8 cellular contexts compared by ENCODE assay signal in the genomic region with DNA sequence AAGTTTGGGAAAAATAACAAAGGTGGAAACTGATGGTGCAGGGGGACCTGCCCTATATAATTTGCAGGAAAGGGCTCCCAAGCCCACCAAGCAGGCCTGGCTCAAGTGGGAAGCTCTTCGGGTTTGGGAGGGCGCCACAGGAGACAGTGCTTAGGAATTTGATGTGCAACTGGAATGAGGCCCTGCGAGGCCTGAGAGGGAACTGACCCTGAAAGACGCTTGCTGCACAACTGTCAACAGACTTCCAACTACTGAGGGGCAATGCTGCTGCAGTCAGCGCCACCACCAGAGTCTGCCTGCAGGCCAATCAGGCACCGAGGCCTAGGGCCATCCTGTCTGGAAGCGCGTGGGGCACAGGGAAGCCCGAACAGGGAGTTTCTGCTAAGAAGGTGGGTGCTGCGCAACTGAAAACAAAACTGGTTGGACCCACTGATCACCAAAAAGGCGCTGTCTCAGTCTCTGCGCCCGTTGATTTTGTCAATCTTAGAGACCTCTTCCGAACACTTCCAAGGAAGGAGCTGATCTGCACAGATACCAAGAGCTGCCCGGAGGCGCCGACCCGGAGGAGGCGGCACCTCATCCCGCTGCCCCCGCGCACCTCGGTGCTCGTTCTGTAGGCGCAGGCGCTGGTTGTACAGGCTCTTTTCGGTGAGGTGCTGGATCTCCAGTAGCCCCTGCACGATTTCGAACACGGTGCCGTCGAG. TPM values are rescaled to one million over a fixed set of nuclear protein-coding genes. Genes with fewer than 3 reads are reported as not detected.
DNase-seq lines count a peak whose midpoint lies in the region; ATAC-seq and TF ChIP-seq lines count a peak whose summit lies in the region.

No MANE protein-coding gene starts in this region.

- H3K9ac ChIP-seq in mucosa of rectum (ENCODE audit: low read depth in 1 of 2, low read length in 2 of 2): peak overlapping the region; percentile 60 to 90

- H3K4me1 ChIP-seq in SJCRH30 (no peaks in the 10 kb centered on the region), mucosa of rectum (ENCODE audit: control insufficient read depth in 2 of 2, insufficient read depth in 2 of 2, low read length in 2 of 2) (peaks cover 10 to 18% of the 10 kb centered on the region in 2 donors)

- H3K9me3 ChIP-seq in SJCRH30 (replicated peaks): no peaks in the 10 kb centered on the region
- no peaks in the 10 kb centered on the region for H3K9me3 ChIP-seq in mucosa of rectum (ENCODE audit: control insufficient read depth in 2 of 2, low read length in 2 of 2)

- TF ChIP-seq CTCF in GM12865 (IDR thresholded peaks at IDR 0.05; ENCODE audit: insufficient read depth, low read depth, low read length, missing control alignments): no peak
- no peak for TF ChIP-seq CTCF in HFF-Myc (IDR thresholded peaks at IDR 0.05; ENCODE audit: low read depth, low read length, missing control alignments)
- no peak for TF ChIP-seq CTCF in endothelial cell (IDR thresholded peaks at IDR 0.05; ENCODE audit: unreplicated experiment)

- H3K4me3 ChIP-seq in GM12865 (ENCODE audit: low read depth, low read length): peak overlapping the region; percentile 83
- H3K4me3 ChIP-seq in HFF-Myc (replicated peaks; ENCODE audit: low read depth, low read length): peak overlapping the region; percentile 68
- peak overlapping the region; percentile 99 for H3K4me3 ChIP-seq in SJCRH30
- peak overlapping the region; percentile 81 to 86 for H3K4me3 ChIP-seq in mucosa of rectum (ENCODE audit: low read length in 2 of 2)

- H3K4me3 Mint-ChIP-seq in endothelial cell (ENCODE audit: unreplicated experiment): peak overlapping the region; percentile 95

- H3K4me1 Mint-ChIP-seq in endothelial cell (ENCODE audit: unreplicated experiment): peaks cover 22% of the 10 kb centered on the region

- no peaks in the 10 kb centered on the region for H3K36me3 ChIP-seq in SJCRH30
- H3K36me3 ChIP-seq in mucosa of rectum (ENCODE audit: control insufficient read depth in 2 of 2, insufficient read depth in 2 of 2, low read length in 2 of 2): no peaks in the 10 kb centered on the region

- peak; percentile 26 for DNase-seq in GM12865 (ENCODE audit: low read depth)
- DNase-seq in HFF-Myc (ENCODE audit: extremely low read depth, low read depth): no peak
- peak in 1 of 2 experiments; percentile 48 for DNase-seq in SJCRH30
- DNase-seq in endothelial cell (ENCODE audit: low spot score): peak; percentile 28
- DNase-seq in NCI-H2171 treated with DMSO at 0.1 percent for 48 hours (lab: John Stamatoyannopoulos, UW): no peak
- DNase-seq in globus pallidus (ENCODE audit: low spot score): no peak

- no peak overlapping the region for H3K27ac Mint-ChIP-seq in endothelial cell (ENCODE audit: unreplicated experiment)

- peaks cover 7% of the 10 kb centered on the region for H3K27me3 Mint-ChIP-seq in endothelial cell (ENCODE audit: unreplicated experiment)

- ATAC-seq in GM18498 (IDR thresholded peaks at IDR 0.05; ENCODE audit: unreplicated experiment): no peak

- H3K27ac ChIP-seq in SJCRH30 (peak overlapping the region; percentile 75; the same call in 1 of the 2 replicates), mucosa of rectum (ENCODE audit: low read depth in 2 of 2, low read length in 2 of 2) (peak overlapping the region; percentile 37 to 71)

- H3K27me3 ChIP-seq in SJCRH30 (no peaks in the 10 kb centered on the region), mucosa of rectum (ENCODE audit: control insufficient read depth in 2 of 2, insufficient read depth in 2 of 2, low read length in 2 of 2) (no peaks in the 10 kb centered on the region)

- no peaks in the 10 kb centered on the region for H3K9me3 Mint-ChIP-seq in endothelial cell (ENCODE audit: unreplicated experiment)

- no peaks in the 10 kb centered on the region for H3K36me3 Mint-ChIP-seq in endothelial cell (ENCODE audit: low read depth, unreplicated experiment)

RNA-seq across cellular contexts. Expression of gene DGCR6L, which starts 0.7 kb away (rescaled TPM):
- 25.8 and 31.1 TPM in 2 replicates for total RNA-seq in SJCRH30 (2014; rRNA removed; shearing (Covaris generic))
- 54.2 TPM for total RNA-seq in endothelial cell (ENCODE audit: unreplicated experiment)

RNA-seq across cellular contexts. Expression of gene RTN4R, which starts 51.1 kb away (rescaled TPM):
- total RNA-seq in SJCRH30 (2014; rRNA removed; shearing (Covaris generic)): 0.10 and 0.30 TPM in 2 replicates
- 19.0 TPM for total RNA-seq in endothelial cell (ENCODE audit: unreplicated experiment)

Comparison
In these comparisons a context has a peak if more than half of its experiments do, and no peak if none do; other contexts are left out.
1. DNase-seq: peak in GM12865 (single experiment) and endothelial cell (single experiment); none in HFF-Myc (single experiment), NCI-H2171 treated with DMSO at 0.1 percent for 48 hours (single experiment) and globus pallidus (single experiment).
2. RNA of gene RTN4R, which starts 51.1 kb away (total RNA-seq): 19.0 TPM in endothelial cell (single experiment); 0.10 to 0.30 TPM in SJCRH30; every median in the first group is over 10 times any median in the second.
3. Peak in every context shown above with its lines, with median percentiles within 50 percentile points of each other: H3K4me3 ChIP-seq.